13 cellular contexts compared by ENCODE assay signal in the genomic region with DNA sequence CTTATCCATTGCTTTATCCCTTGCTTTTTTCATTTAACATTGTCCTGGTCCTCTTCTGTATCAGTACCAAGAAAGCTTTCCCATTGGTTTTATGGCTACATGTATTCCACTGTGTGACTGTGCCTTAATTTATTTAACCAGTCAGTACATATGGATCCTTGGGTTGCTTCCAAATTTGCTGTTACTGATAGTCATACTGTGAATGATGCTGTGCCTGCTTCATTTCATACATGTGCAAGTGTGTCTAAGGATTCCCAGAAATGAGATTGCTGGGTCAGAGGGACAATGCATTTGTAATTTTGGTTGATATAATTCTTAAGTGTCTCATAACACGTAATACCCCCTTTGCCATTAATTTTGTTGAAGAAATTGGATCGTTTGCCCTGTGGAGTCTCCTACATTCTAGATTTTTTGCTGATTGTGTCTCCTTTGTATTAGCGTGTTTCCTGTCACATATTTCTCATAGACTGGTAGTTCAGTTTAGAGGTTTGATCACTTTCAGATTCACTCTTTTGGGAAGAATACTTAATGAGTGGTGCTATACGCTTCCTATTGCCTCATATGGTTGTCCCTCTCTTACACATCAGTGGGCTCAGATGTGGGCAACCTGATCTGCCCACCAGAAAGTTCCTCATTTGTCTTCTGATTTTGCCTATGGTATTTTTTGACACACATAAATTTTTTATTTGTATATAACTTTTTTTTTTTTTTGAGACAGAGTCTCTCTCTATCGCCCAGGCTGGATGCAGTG. TPM values are rescaled to one million over a fixed set of nuclear protein-coding genes. Genes with fewer than 3 reads are reported as not detected.
A peak's percentile ranks its signal among the peaks of the same experiment; 100 is the strongest.
DNase-seq lines count a peak whose midpoint lies in the region; ATAC-seq lines count a peak whose summit lies in the region.
"Had no signal": no experiment of that assay in that cellular context is flagged by ENCODE, and none has a peak within 500 bp of the region (broad histone marks: within the 10 kb centered on the region; RNA-seq: fewer than 3 reads in every experiment).

No MANE protein-coding gene starts in this region.

- no peak overlapping the region for H3K4me3 Mint-ChIP-seq in T-helper 2 cell treated with Interferon-gamma antibody and Interleukin-4, amounts not matched to agents 5 μg/mL and 100 μg/mL, for 36 hours
- H3K4me3 Mint-ChIP-seq in naive B cell, result peak overlapping the region in 3 of 8 donors; percentile 14 to 67 (median 45)

- DNase-seq in T-helper 2 cell treated with Interferon-gamma antibody and Interleukin-4, amounts not matched to agents 5 μg/mL and 100 μg/mL, for 36 hours (ENCODE audit: low spot score), result no peak
- DNase-seq in T-helper 2 cell (no peak), naive B cell (peak; percentile 56), HCEC 1CT (no peak), NCI-H187 treated with DMSO at 0.1 percent for 48 hours (lab: John Stamatoyannopoulos, UW) (no peak), hippocampal formation (lab: John Stamatoyannopoulos, UW) (no peak)
- DNase-seq: COR-L47, left lung, NCI-H1105 treated with DMSO at 0.1 percent for 48 hours, NCI-H748 treated with DMSO at 0.1 percent for 48 hours, SHP77 treated with DMSO at 0.1 percent for 48 hours had no signal

- H3K9me3 Mint-ChIP-seq in T-helper 2 cell treated with Interferon-gamma antibody and Interleukin-4, amounts not matched to agents 5 μg/mL and 100 μg/mL, for 36 hours, result no peaks in the 10 kb centered on the region
- no peaks in the 10 kb centered on the region for H3K9me3 Mint-ChIP-seq in naive B cell

- H3K4me1 Mint-ChIP-seq in T-helper 2 cell treated with Interferon-gamma antibody and Interleukin-4, amounts not matched to agents 5 μg/mL and 100 μg/mL, for 36 hours (ENCODE audit: low read depth), result peaks cover 7% of the 10 kb centered on the region
- peaks cover 5 to 25% (median 5%) of the 10 kb centered on the region in 3 donors for H3K4me1 Mint-ChIP-seq in naive B cell

- ATAC-seq in GM21423 (IDR thresholded peaks at IDR 0.05; ENCODE audit: unreplicated experiment), result peak; percentile 65
- ATAC-seq in HG03460 (IDR thresholded peaks at IDR 0.05; ENCODE audit: unreplicated experiment), result peak; percentile 78
- ATAC-seq in naive B cell (ENCODE audit: low read depth in 2 of 2), result peak; percentile 52 to 63
- ATAC-seq: left lung had no signal

- H3K36me3 Mint-ChIP-seq in T-helper 2 cell treated with Interferon-gamma antibody and Interleukin-4, amounts not matched to agents 5 μg/mL and 100 μg/mL, for 36 hours (ENCODE audit: low read depth), result peaks cover 38% of the 10 kb centered on the region
- peaks cover 0 to 25% of the 10 kb centered on the region in 2 donors for H3K36me3 Mint-ChIP-seq in naive B cell

- H3K27ac Mint-ChIP-seq in T-helper 2 cell treated with Interferon-gamma antibody and Interleukin-4, amounts not matched to agents 5 μg/mL and 100 μg/mL, for 36 hours, result peak overlapping the region; percentile 9
- peak overlapping the region in 4 of 6 donors; percentile 61 to 92 (median 78) for H3K27ac Mint-ChIP-seq in naive B cell

- no peaks in the 10 kb centered on the region for H3K27me3 Mint-ChIP-seq in T-helper 2 cell treated with Interferon-gamma antibody and Interleukin-4, amounts not matched to agents 5 μg/mL and 100 μg/mL, for 36 hours (ENCODE audit: low read depth)
- no peaks in the 10 kb centered on the region for H3K27me3 Mint-ChIP-seq in naive B cell

RNA-seq across cellular contexts. Expression of a gene that starts 35.2 kb away (rescaled TPM):
- not detected for polyA plus RNA-seq in naive B cell (ENCODE audit: low read depth in 6 of 6)

RNA-seq across cellular contexts. Expression of a gene that starts 47.3 kb away (rescaled TPM):
- polyA plus RNA-seq in naive B cell (ENCODE audit: low read depth in 6 of 6), result 10 to 100 TPM; 12.1 to 24.8 (median 16.4) TPM

RNA-seq across cellular contexts. Expression of a gene that starts 59.5 kb away (rescaled TPM):
- 10 to 100 TPM in 1 of 6 donors, 1 to 10 TPM in 5; 3.2 to 12.5 (median 5.2) TPM for polyA plus RNA-seq in naive B cell (ENCODE audit: low read depth in 6 of 6)
